20 cellular contexts compared by ENCODE assay signal in the genomic region with DNA sequence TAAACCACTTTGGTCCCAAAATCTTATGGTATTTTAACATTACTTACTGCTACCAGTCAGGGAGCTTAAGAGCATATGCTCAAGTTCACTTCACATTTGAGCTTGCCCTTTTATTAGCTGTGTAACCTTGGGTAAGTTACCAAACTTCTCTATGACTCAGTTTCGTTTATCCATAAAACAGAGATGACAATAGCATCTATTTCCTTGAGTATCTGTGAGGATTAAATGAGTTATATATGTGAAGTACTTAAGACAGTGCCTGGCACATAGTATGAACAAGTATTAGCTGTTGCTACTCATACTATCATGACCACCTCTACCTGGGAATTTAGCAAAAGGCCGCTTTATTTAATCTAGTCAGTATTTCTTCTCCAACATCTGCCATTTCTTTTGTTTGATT. TPM values are rescaled to one million over a fixed set of nuclear protein-coding genes. Genes with fewer than 3 reads are reported as not detected.
A peak's percentile ranks its signal among the peaks of the same experiment; 100 is the strongest.
DNase-seq lines count a peak whose midpoint lies in the region; ATAC-seq and TF ChIP-seq lines count a peak whose summit lies in the region.
"Had no signal": no experiment of that assay in that cellular context is flagged by ENCODE, and none has a peak within 500 bp of the region (broad histone marks: within the 10 kb centered on the region; RNA-seq: fewer than 3 reads in every experiment).

No MANE protein-coding gene starts in this region.

- H3K27me3 ChIP-seq in BLaER1 (no peaks in the 10 kb centered on the region), Karpas-422 (ENCODE audit: low read length) (no peaks in the 10 kb centered on the region)
- H3K27me3 ChIP-seq: esophagus muscularis mucosa had no signal

- TF ChIP-seq CTCF in activated B cell treated with CpG ODN at 0.5 μM for 24 hours (IDR thresholded peaks at IDR 0.05) (no peak), glutamatergic neuron (IDR thresholded peaks at IDR 0.05; ENCODE audit: partially characterized antibody, unreplicated experiment) (no peak)

- H3K36me3 ChIP-seq in BLaER1 (peaks cover 60% of the 10 kb centered on the region), Karpas-422 (ENCODE audit: insufficient read depth, low read length) (peaks cover 70% of the 10 kb centered on the region)

- peaks cover 96% of the 10 kb centered on the region for H3K79me2 ChIP-seq in Karpas-422 (ENCODE audit: low read length)

- peaks cover 70% of the 10 kb centered on the region for H3K36me3 Mint-ChIP-seq in activated B cell treated with CpG ODN at 0.5 μM for 24 hours (ENCODE audit: low read depth)
- no peaks in the 10 kb centered on the region for H3K36me3 Mint-ChIP-seq in glutamatergic neuron (ENCODE audit: unreplicated experiment)

- no peaks in the 10 kb centered on the region for H3K27me3 Mint-ChIP-seq in activated B cell treated with CpG ODN at 0.5 μM for 24 hours
- peaks cover 5% of the 10 kb centered on the region for H3K27me3 Mint-ChIP-seq in glutamatergic neuron (ENCODE audit: unreplicated experiment)
- H3K27me3 Mint-ChIP-seq: CD4-positive, alpha-beta memory T cell had no signal

- H3K27ac Mint-ChIP-seq in activated B cell treated with CpG ODN at 0.5 μM for 24 hours (peak overlapping the region; percentile 71), glutamatergic neuron (ENCODE audit: unreplicated experiment) (peak overlapping the region; percentile 34)

- H3K4me2 ChIP-seq in BLaER1, result 0 out of 2 replicates have a peak overlapping the region, but pooled peaks have one; percentile 17
- peak overlapping the region; percentile 95 for H3K4me2 ChIP-seq in Karpas-422 (ENCODE audit: low read depth, low read length, poor library complexity, severe bottlenecking)
- H3K4me2 ChIP-seq: SK-N-SH had no signal

- CTCF ChIA-PET in activated B cell treated with CpG ODN at 0.5 μM for 24 hours (lab: Charles Lee), result interaction anchor here (2.4 kb wide), 1 partner anchor 57 kb away, joined by 7 read pairs; no protein-coding TSS in a partner anchor

- H3K9ac ChIP-seq in BLaER1, result no peak overlapping the region
- no peak overlapping the region for H3K9ac ChIP-seq in Karpas-422 (ENCODE audit: low read length)
- H3K9ac ChIP-seq: SK-N-SH had no signal

- no peak overlapping the region for H2AFZ ChIP-seq in Karpas-422 (ENCODE audit: low read length)

- H3K4me1 ChIP-seq in BLaER1 (peaks cover 37% of the 10 kb centered on the region), Karpas-422 (ENCODE audit: low read length) (peaks cover 88% of the 10 kb centered on the region)

- intact Hi-C loops in activated B cell treated with CpG ODN at 0.5 μM for 24 hours (cut with micrococcal nuclease), result no loop called here

- H3K9me3 Mint-ChIP-seq in activated B cell treated with CpG ODN at 0.5 μM for 24 hours, result no peaks in the 10 kb centered on the region
- peaks cover 6% of the 10 kb centered on the region for H3K9me3 Mint-ChIP-seq in glutamatergic neuron (ENCODE audit: unreplicated experiment)
- H3K9me3 Mint-ChIP-seq: CD4-positive, alpha-beta memory T cell had no signal

- H3K27ac ChIP-seq in BLaER1, result no peak overlapping the region
- H3K27ac ChIP-seq in Karpas-422 (ENCODE audit: low read length), result peak overlapping the region; percentile 54
- H3K27ac ChIP-seq: esophagus muscularis mucosa, left ventricle myocardium inferior had no signal

- H3K9me2 ChIP-seq in Karpas-422 (replicated peaks; ENCODE audit: insufficient read depth, low read length), result no peaks in the 10 kb centered on the region
- H3K9me2 ChIP-seq: SK-N-SH had no signal

- H4K20me1 ChIP-seq in BLaER1 (peaks cover 77% of the 10 kb centered on the region), Karpas-422 (ENCODE audit: insufficient read depth, low read depth, low read length) (peaks cover 12% of the 10 kb centered on the region; the same call in 1 of the 2 replicates)

- H3K4me1 Mint-ChIP-seq in activated B cell treated with CpG ODN at 0.5 μM for 24 hours (peaks cover 59% of the 10 kb centered on the region), glutamatergic neuron (ENCODE audit: low read depth, unreplicated experiment) (peaks cover 33% of the 10 kb centered on the region)

- POLR2A ChIA-PET in activated B cell treated with CpG ODN at 0.5 μM for 24 hours (lab: Charles Lee), result interaction anchor here (0.8 to 1.5 kb wide), 3 partner anchors 15 to 104 kb away, joined by 3 to 4 read pairs (median 4); partner anchors contain the start of gene ARPP19

- H3K4me3 Mint-ChIP-seq in activated B cell treated with CpG ODN at 0.5 μM for 24 hours (no peak overlapping the region), glutamatergic neuron (ENCODE audit: unreplicated experiment) (no peak overlapping the region)

- H3K4me3 ChIP-seq in BLaER1 (no peak overlapping the region), Karpas-422 (ENCODE audit: low read length) (no peak overlapping the region)
- H3K4me3 ChIP-seq: esophagus muscularis mucosa, left ventricle myocardium inferior had no signal

- H3K9me3 ChIP-seq in BLaER1 (no peaks in the 10 kb centered on the region), Karpas-422 (ENCODE audit: low read length) (no peaks in the 10 kb centered on the region)
- H3K9me3 ChIP-seq: esophagus muscularis mucosa, left ventricle myocardium inferior, SK-N-SH had no signal

- ATAC-seq in activated B cell treated with CpG ODN at 0.5 μM for 24 hours (ENCODE audit: low read depth), result no peak

- DNase-seq in Karpas-422 (no peak), activated B cell treated with CpG ODN at 0.5 μM for 24 hours (no peak), glutamatergic neuron (no peak), LoVo (ENCODE audit: low spot score) (no peak), ACHN (no peak), SK-N-DZ (ENCODE audit: low spot score) (no peak)
- no peak for DNase-seq in activated CD4-positive, CD25-positive, alpha-beta regulatory T cell treated with anti-CD3 and anti-CD28 coated beads, Interleukin-2, amount 50 U/mL, for 72 hours
- DNase-seq: activated CD4-positive, alpha-beta T cell treated with anti-CD3 and anti-CD28 coated beads for 4 hours; amygdala; caudate nucleus; CD4-positive, alpha-beta memory T cell; DMS53; left ventricle myocardium inferior; NCI-H146; NCI-H226; occipital lobe; SK-N-SH; T1000 had no signal

- in situ Hi-C loops in ACHN (cut with HindIII; ENCODE audit: low pct_ligation_motif_present, low pct_unique_long_range_greater_than_20kb, low sequenced_read_pairs), result no loop called here

RNA-seq across cellular contexts. Expression of gene ATOSA, which starts 5.9 kb away (rescaled TPM):
- 107 and 255 TPM in 2 replicates for total RNA-seq in Karpas-422 (2014; rRNA removed; shearing (Covaris generic); ENCODE audit: low replicate concordance)
- total RNA-seq in activated B cell treated with CpG ODN at 0.5 μM for 24 hours (73.8 and 96.8 TPM in 2 replicates), glutamatergic neuron (ENCODE audit: unreplicated experiment) (37.8 TPM)
- 6.2 and 7.2 TPM in 2 replicates for polyA plus RNA-seq in SK-N-DZ (2014; cell fraction: cytosol; rRNA removed)
- 14.2 and 26.1 TPM in 2 replicates for polyA plus RNA-seq in SK-N-DZ (2014; cell fraction: nucleus; rRNA removed)
